8 cellular contexts compared by ENCODE assay signal in the genomic region with DNA sequence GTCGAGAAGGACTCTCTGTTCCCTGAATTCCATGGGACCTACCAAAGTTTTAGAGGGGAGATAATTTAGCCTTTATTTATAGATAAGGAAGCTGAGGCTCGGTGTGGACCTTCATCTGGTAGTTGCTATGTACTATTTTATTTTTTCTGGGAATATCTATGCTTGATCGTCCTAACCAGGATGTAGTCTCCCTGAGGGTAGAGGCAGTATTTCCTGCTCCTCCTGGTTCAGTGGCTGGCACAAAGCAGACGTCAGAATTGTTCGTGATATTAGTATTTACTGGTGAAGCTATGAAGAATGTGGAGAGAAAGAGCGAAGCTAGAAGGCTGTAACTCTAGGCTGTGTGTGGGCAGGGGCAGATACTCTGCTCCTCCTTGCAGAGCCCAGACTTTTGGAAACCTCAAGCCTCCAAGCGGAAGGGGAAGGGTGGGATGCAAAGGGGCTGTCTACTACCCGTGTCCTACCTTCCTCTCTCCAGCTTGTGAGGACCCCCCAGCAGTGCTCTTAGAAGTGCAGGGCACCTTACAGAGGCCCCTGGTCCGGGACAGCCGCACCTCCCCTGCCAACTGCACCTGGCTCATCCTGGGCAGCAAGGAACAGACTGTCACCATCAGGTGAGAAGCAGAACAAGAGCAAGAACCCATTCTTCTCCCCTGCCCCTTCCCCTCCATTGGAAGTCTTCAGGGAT. TPM values are rescaled to one million over a fixed set of nuclear protein-coding genes. Genes with fewer than 3 reads are reported as not detected.
DNase-seq lines count a peak whose midpoint lies in the region; ATAC-seq and TF ChIP-seq lines count a peak whose summit lies in the region.

No MANE protein-coding gene starts in this region.

- H3K9me3 Mint-ChIP-seq in HFFc6: no peaks in the 10 kb centered on the region
- no peaks in the 10 kb centered on the region for H3K9me3 Mint-ChIP-seq in activated T-helper 2 cell treated with anti-CD3 and anti-CD28 coated beads, Interferon-gamma antibody, Interleukin-2, Interleukin-4, amounts not matched to agents 10 μg/mL and 5 μg/mL and 100 μg/mL, durations not matched to agents 14 hours and 24 hours and 36 hours
- H3K9me3 Mint-ChIP-seq in immature natural killer cell: no peaks in the 10 kb centered on the region
- no peaks in the 10 kb centered on the region for H3K9me3 Mint-ChIP-seq in stimulated activated naive B cell treated with anti-CD40 and anti-IgM and Interleukin-4, amounts not matched to agents 10 μg/mL and 1 μg/mL and 100 μg/mL, for 72 hours

- H3K4me3 Mint-ChIP-seq in HFFc6 (peak overlapping the region; percentile 91), immature natural killer cell (peak overlapping the region; percentile 81 to 97 (median 90))
- H3K4me3 Mint-ChIP-seq in activated T-helper 2 cell treated with anti-CD3 and anti-CD28 coated beads, Interferon-gamma antibody, Interleukin-2, Interleukin-4, amounts not matched to agents 10 μg/mL and 5 μg/mL and 100 μg/mL, durations not matched to agents 14 hours and 24 hours and 36 hours (ENCODE audit: low read depth): peak overlapping the region; percentile 78
- H3K4me3 Mint-ChIP-seq in stimulated activated naive B cell treated with anti-CD40 and anti-IgM and Interleukin-4, amounts not matched to agents 10 μg/mL and 1 μg/mL and 100 μg/mL, for 72 hours: peak overlapping the region; percentile 90 to 91

- TF ChIP-seq CTCF in HFFc6 (IDR thresholded peaks at IDR 0.05): 0 out of 2 replicates have a peak, but pooled peaks have one; percentile 4

- H3K27ac Mint-ChIP-seq in HFFc6 (peak overlapping the region; percentile 88), immature natural killer cell (peak overlapping the region; percentile 75 to 99 (median 91))
- H3K27ac Mint-ChIP-seq in activated T-helper 2 cell treated with anti-CD3 and anti-CD28 coated beads, Interferon-gamma antibody, Interleukin-2, Interleukin-4, amounts not matched to agents 10 μg/mL and 5 μg/mL and 100 μg/mL, durations not matched to agents 14 hours and 24 hours and 36 hours: peak overlapping the region; percentile 80
- H3K27ac Mint-ChIP-seq in stimulated activated naive B cell treated with anti-CD40 and anti-IgM and Interleukin-4, amounts not matched to agents 10 μg/mL and 1 μg/mL and 100 μg/mL, for 72 hours: peak overlapping the region; percentile 93

- H3K4me1 Mint-ChIP-seq in HFFc6 (ENCODE audit: low read depth) (peaks cover 30% of the 10 kb centered on the region), immature natural killer cell (peaks cover 36 to 40% of the 10 kb centered on the region in 2 donors)
- peaks cover 19% of the 10 kb centered on the region for H3K4me1 Mint-ChIP-seq in activated T-helper 2 cell treated with anti-CD3 and anti-CD28 coated beads, Interferon-gamma antibody, Interleukin-2, Interleukin-4, amounts not matched to agents 10 μg/mL and 5 μg/mL and 100 μg/mL, durations not matched to agents 14 hours and 24 hours and 36 hours (ENCODE audit: low read depth)
- peaks cover 16 to 41% of the 10 kb centered on the region in 2 donors for H3K4me1 Mint-ChIP-seq in stimulated activated naive B cell treated with anti-CD40 and anti-IgM and Interleukin-4, amounts not matched to agents 10 μg/mL and 1 μg/mL and 100 μg/mL, for 72 hours

- intact Hi-C loops in activated T-helper 2 cell treated with anti-CD3 and anti-CD28 coated beads, Interferon-gamma antibody, Interleukin-2, Interleukin-4, amounts not matched to agents 10 μg/mL and 5 μg/mL and 100 μg/mL, durations not matched to agents 14 hours and 24 hours and 36 hours (cut with micrococcal nuclease): loop anchor here (1.0 to 5.0 kb wide), 2 partner anchors 27 to 51 kb away; no protein-coding TSS in a partner anchor

- no peak for ATAC-seq in stimulated activated naive B cell treated with anti-CD40 and anti-IgM and Interleukin-4, amounts not matched to agents 10 μg/mL and 1 μg/mL and 100 μg/mL, for 72 hours (replicated peaks)
- no peak for ATAC-seq in GM18873 (IDR thresholded peaks at IDR 0.05; ENCODE audit: low FRiP score, unreplicated experiment)

- peaks cover 1% of the 10 kb centered on the region; the same call in 1 of the 2 replicates for H3K27me3 Mint-ChIP-seq in HFFc6 (ENCODE audit: insufficient read depth)
- no peaks in the 10 kb centered on the region for H3K27me3 Mint-ChIP-seq in activated T-helper 2 cell treated with anti-CD3 and anti-CD28 coated beads, Interferon-gamma antibody, Interleukin-2, Interleukin-4, amounts not matched to agents 10 μg/mL and 5 μg/mL and 100 μg/mL, durations not matched to agents 14 hours and 24 hours and 36 hours (ENCODE audit: low read depth)
- H3K27me3 Mint-ChIP-seq in immature natural killer cell (ENCODE audit: low read depth in 3 of 3): peaks cover 0 to 3% (median 2%) of the 10 kb centered on the region in 3 donors
- H3K27me3 Mint-ChIP-seq in stimulated activated naive B cell treated with anti-CD40 and anti-IgM and Interleukin-4, amounts not matched to agents 10 μg/mL and 1 μg/mL and 100 μg/mL, for 72 hours: no peaks in the 10 kb centered on the region

- H3K36me3 Mint-ChIP-seq in HFFc6 (ENCODE audit: low read depth) (peaks cover 22% of the 10 kb centered on the region), immature natural killer cell (peaks cover 5 to 29% (median 18%) of the 10 kb centered on the region in 3 donors)
- peaks cover 35% of the 10 kb centered on the region for H3K36me3 Mint-ChIP-seq in activated T-helper 2 cell treated with anti-CD3 and anti-CD28 coated beads, Interferon-gamma antibody, Interleukin-2, Interleukin-4, amounts not matched to agents 10 μg/mL and 5 μg/mL and 100 μg/mL, durations not matched to agents 14 hours and 24 hours and 36 hours (ENCODE audit: low read depth)
- H3K36me3 Mint-ChIP-seq in stimulated activated naive B cell treated with anti-CD40 and anti-IgM and Interleukin-4, amounts not matched to agents 10 μg/mL and 1 μg/mL and 100 μg/mL, for 72 hours: peaks cover 33 to 36% of the 10 kb centered on the region in 2 donors

- DNase-seq in HFFc6 (peak; percentile 34), immature natural killer cell (no peak), kidney tubule cell (ENCODE audit: low spot score) (no peak), NCI-H2227 (lab: John Stamatoyannopoulos, UW; ENCODE audit: unreplicated experiment) (no peak), T1000 (lab: John Stamatoyannopoulos, UW) (no peak)
- no peak for DNase-seq in activated T-helper 2 cell treated with anti-CD3 and anti-CD28 coated beads, Interferon-gamma antibody, Interleukin-2, Interleukin-4, amounts not matched to agents 10 μg/mL and 5 μg/mL and 100 μg/mL, durations not matched to agents 14 hours and 24 hours and 36 hours (ENCODE audit: low spot score)
- DNase-seq in stimulated activated naive B cell treated with anti-CD40 and anti-IgM and Interleukin-4, amounts not matched to agents 10 μg/mL and 1 μg/mL and 100 μg/mL, for 72 hours: no peak

RNA-seq across cellular contexts. Expression of a gene that starts 1.4 kb away (rescaled TPM):
- total RNA-seq in HFFc6 (2021; fragmentation: NEBNext Ultra II Directional; extraction: Animal tissue kit (Norgen Biotek cat#: 25700)): 100 to 1,000 TPM; 168 to 226 (median 186) TPM
- total RNA-seq in activated T-helper 2 cell treated with anti-CD3 and anti-CD28 coated beads, Interferon-gamma antibody, Interleukin-2, Interleukin-4, amounts not matched to agents 10 μg/mL and 5 μg/mL and 100 μg/mL, durations not matched to agents 14 hours and 24 hours and 36 hours: 38.9 and 40.5 TPM in 2 replicates
- polyA plus RNA-seq in immature natural killer cell: 100 to 1,000 TPM in 2 of 3 donors, 10 to 100 TPM in 1; 74.6 to 146 (median 136) TPM

RNA-seq across cellular contexts. Expression of a gene that starts 10.0 kb away (rescaled TPM):
- total RNA-seq in HFFc6 (2021; fragmentation: NEBNext Ultra II Directional; extraction: Animal tissue kit (Norgen Biotek cat#: 25700)): under 1 TPM in 4 of 6 experiments, not detected in 2; 0.09 to 0.17 (median 0.14) TPM
- 0.28 and 0.30 TPM in 2 replicates for total RNA-seq in activated T-helper 2 cell treated with anti-CD3 and anti-CD28 coated beads, Interferon-gamma antibody, Interleukin-2, Interleukin-4, amounts not matched to agents 10 μg/mL and 5 μg/mL and 100 μg/mL, durations not matched to agents 14 hours and 24 hours and 36 hours
- under 1 TPM; 0.22 to 0.74 (median 0.66) TPM for polyA plus RNA-seq in immature natural killer cell

RNA-seq across cellular contexts. Expression of a gene that starts 36.6 kb away (rescaled TPM):
- 100 to 1,000 TPM; 284 to 322 (median 298) TPM for total RNA-seq in HFFc6 (2021; fragmentation: NEBNext Ultra II Directional; extraction: Animal tissue kit (Norgen Biotek cat#: 25700))
- 2.6 and 2.7 TPM in 2 replicates for total RNA-seq in activated T-helper 2 cell treated with anti-CD3 and anti-CD28 coated beads, Interferon-gamma antibody, Interleukin-2, Interleukin-4, amounts not matched to agents 10 μg/mL and 5 μg/mL and 100 μg/mL, durations not matched to agents 14 hours and 24 hours and 36 hours
- polyA plus RNA-seq in immature natural killer cell: not detected

RNA-seq across cellular contexts. Expression of a gene that starts 43.3 kb away (rescaled TPM):
- 100 to 1,000 TPM; 135 to 195 (median 167) TPM for total RNA-seq in HFFc6 (2021; fragmentation: NEBNext Ultra II Directional; extraction: Animal tissue kit (Norgen Biotek cat#: 25700))
- 173 and 175 TPM in 2 replicates for total RNA-seq in activated T-helper 2 cell treated with anti-CD3 and anti-CD28 coated beads, Interferon-gamma antibody, Interleukin-2, Interleukin-4, amounts not matched to agents 10 μg/mL and 5 μg/mL and 100 μg/mL, durations not matched to agents 14 hours and 24 hours and 36 hours
- polyA plus RNA-seq in immature natural killer cell: 100 to 1,000 TPM in 2 of 3 donors, 10 to 100 TPM in 1; 56.8 to 188 (median 147) TPM

RNA-seq across cellular contexts. Expression of a gene that starts 46.0 kb away (rescaled TPM):
- total RNA-seq in HFFc6 (2021; fragmentation: NEBNext Ultra II Directional; extraction: Animal tissue kit (Norgen Biotek cat#: 25700)): 10 to 100 TPM; 43.5 to 56.8 (median 52.2) TPM
- total RNA-seq in activated T-helper 2 cell treated with anti-CD3 and anti-CD28 coated beads, Interferon-gamma antibody, Interleukin-2, Interleukin-4, amounts not matched to agents 10 μg/mL and 5 μg/mL and 100 μg/mL, durations not matched to agents 14 hours and 24 hours and 36 hours: 77.3 and 81.1 TPM in 2 replicates
- polyA plus RNA-seq in immature natural killer cell: 10 to 100 TPM; 80.9 to 91.9 (median 85.5) TPM

Comparison
In these comparisons a context has a peak if more than half of its experiments do, and no peak if none do; other contexts are left out.
1. RNA of a gene that starts 36.6 kb away (total RNA-seq): 284 to 322 TPM in HFFc6; 2.6 to 2.7 TPM in activated T-helper 2 cell treated with anti-CD3 and anti-CD28 coated beads, Interferon-gamma antibody, Interleukin-2, Interleukin-4, amounts not matched to agents 10 μg/mL and 5 μg/mL and 100 μg/mL, durations not matched to agents 14 hours and 24 hours and 36 hours; every median in the first group is over 10 times any median in the second.
2. Peak in every context shown above with its lines, with median percentiles within 50 percentile points of each other: H3K27ac Mint-ChIP-seq and H3K4me3 Mint-ChIP-seq.